In genomic region chr10:33252324-33252723, GRCh38 we compare ENCODE assay signal across 15 cellular contexts.
DNase-seq lines count a peak whose midpoint lies in the region; ATAC-seq, FAIRE-seq and TF ChIP-seq lines count a peak whose summit lies in the region.
"Had no signal": no experiment of that assay in that cellular context is flagged by ENCODE, and none has a peak within 500 bp of the region (broad histone marks: within the 10 kb centered on the region; RNA-seq: fewer than 3 reads in every experiment).

No MANE protein-coding gene starts in this region.

- no peak overlapping the region for H2AFZ ChIP-seq in IMR-90 (replicated peaks; ENCODE audit: low read length, poor library complexity)
- no peak overlapping the region for H2AFZ ChIP-seq in astrocyte (ENCODE audit: low read depth, low read length)

- peaks cover 18% of the 10 kb centered on the region for H3K9me1 ChIP-seq in IMR-90 (ENCODE audit: insufficient read depth, low read length)

- peaks cover 60% of the 10 kb centered on the region for H3K4me1 Mint-ChIP-seq in activated naive CD4-positive, alpha-beta T cell treated with anti-CD3 and anti-CD28 coated beads, Interleukin-2, amount 50 U/mL, for 24 hours
- peaks cover 42% of the 10 kb centered on the region for H3K4me1 Mint-ChIP-seq in astrocyte (ENCODE audit: low read depth, unreplicated experiment)
- peaks cover 42% of the 10 kb centered on the region for H3K4me1 Mint-ChIP-seq in stimulated activated effector memory CD8-positive, alpha-beta T cell treated with anti-CD3 and anti-CD28 coated beads, Interleukin-12 subunit alpha, Interleukin-12 subunit beta, amount 100 ng/mL, for 72 hours

- 93% methylated on average over 8 of the region's 12 CpGs; no CpG with 5 or more reads in 1 of the 2 experiments for WGBS in IMR-90 (ENCODE audit: extremely low coverage in 2 of 2, insufficient read length in 1 of 2), 2 experiments

- peak overlapping the region; percentile 90 for H2BK5ac ChIP-seq in IMR-90 (ENCODE audit: low read depth, low read length, poor library complexity, severe bottlenecking)

- intact Hi-C loops in IMR-90 (cut with micrococcal nuclease): no loop called here

- in situ Hi-C loops in IMR-90 (cut with MboI; ENCODE audit: low sequenced_read_pairs): no loop called here

- H3K18ac ChIP-seq in IMR-90 (ENCODE audit: low read depth, low read length): peak overlapping the region; percentile 96; the same call in 1 of the 2 replicates

- H3K36me3 ChIP-seq in IMR-90 (ENCODE audit: control insufficient read depth, insufficient read depth, low read length) (peaks cover 35% of the 10 kb centered on the region), astrocyte (ENCODE audit: insufficient read depth, low read length) (peaks cover 62% of the 10 kb centered on the region)

- dilution Hi-C loops in IMR-90 (cut with HindIII; ENCODE audit: low sequenced_read_pairs, unreplicated experiment): no loop called here

- no peak for TF ChIP-seq POLR2A in IMR-90 (IDR thresholded peaks at IDR 0.05; ENCODE audit: low read depth, low read length)

- peak overlapping the region; percentile 80 for H2AK5ac ChIP-seq in IMR-90 (ENCODE audit: low read depth, low read length)

- no peak for DNase-seq in activated naive CD4-positive, alpha-beta T cell (lab: John Stamatoyannopoulos, UW)
- DNase-seq in IMR-90 (no peak), astrocyte (ENCODE audit: low read depth) (no peak), NCI-H2171 (lab: John Stamatoyannopoulos, UW) (no peak)
- peak in 1 of 2 donors; percentile 49 for DNase-seq in stimulated activated effector memory CD8-positive, alpha-beta T cell treated with anti-CD3 and anti-CD28 coated beads, Interleukin-12 subunit alpha, Interleukin-12 subunit beta, amount 100 ng/mL, for 72 hours (ENCODE audit: low spot score in 2 of 2)
- no peak for DNase-seq in activated CD8-positive, alpha-beta memory T cell treated with anti-CD3 and anti-CD28 coated beads for 24 hours
- DNase-seq: activated effector memory CD4-positive, alpha-beta T cell treated with Interleukin-2 at 50 U/mL for 16 hours; DMS79; NCI-H2081 treated with DMSO at 0.1 percent for 48 hours; NCI-H69; thyroid gland had no signal

- H3K9me3 ChIP-seq in IMR-90 (ENCODE audit: control insufficient read depth, insufficient read depth, low read length) (no peaks in the 10 kb centered on the region), astrocyte (ENCODE audit: insufficient read depth, low read depth, low read length) (no peaks in the 10 kb centered on the region)
- H3K9me3 ChIP-seq: thyroid gland had no signal

- peak overlapping the region; percentile 79 for H3K27ac Mint-ChIP-seq in activated naive CD4-positive, alpha-beta T cell treated with anti-CD3 and anti-CD28 coated beads, Interleukin-2, amount 50 U/mL, for 24 hours
- peak overlapping the region; percentile 77 for H3K27ac Mint-ChIP-seq in astrocyte (ENCODE audit: unreplicated experiment)
- H3K27ac Mint-ChIP-seq in stimulated activated effector memory CD8-positive, alpha-beta T cell treated with anti-CD3 and anti-CD28 coated beads, Interleukin-12 subunit alpha, Interleukin-12 subunit beta, amount 100 ng/mL, for 72 hours: no peak overlapping the region

- peak overlapping the region; percentile 45 for H3K4me3 Mint-ChIP-seq in activated naive CD4-positive, alpha-beta T cell treated with anti-CD3 and anti-CD28 coated beads, Interleukin-2, amount 50 U/mL, for 24 hours
- no peak overlapping the region for H3K4me3 Mint-ChIP-seq in astrocyte (ENCODE audit: unreplicated experiment)
- H3K4me3 Mint-ChIP-seq in stimulated activated effector memory CD8-positive, alpha-beta T cell treated with anti-CD3 and anti-CD28 coated beads, Interleukin-12 subunit alpha, Interleukin-12 subunit beta, amount 100 ng/mL, for 72 hours: peak overlapping the region; percentile 16

- H4K20me1 ChIP-seq in IMR-90 (ENCODE audit: insufficient read depth, low read length): no peaks in the 10 kb centered on the region
- H4K20me1 ChIP-seq in astrocyte (ENCODE audit: insufficient read depth, low read length): no peaks in the 10 kb centered on the region

- POLR2A ChIA-PET in IMR-90 (lab: Charles Lee; ENCODE audit: unreplicated experiment): no interaction called here

- H3K4me2 ChIP-seq in IMR-90 (ENCODE audit: low read depth, low read length) (peak overlapping the region; percentile 6), astrocyte (ENCODE audit: low read length) (peak overlapping the region; percentile 52)

- peaks cover 24% of the 10 kb centered on the region for H3K79me2 ChIP-seq in astrocyte (ENCODE audit: insufficient read depth, low read length)

- H3K36me3 Mint-ChIP-seq in activated naive CD4-positive, alpha-beta T cell treated with anti-CD3 and anti-CD28 coated beads, Interleukin-2, amount 50 U/mL, for 24 hours: peaks cover 2% of the 10 kb centered on the region
- peaks cover 37% of the 10 kb centered on the region for H3K36me3 Mint-ChIP-seq in astrocyte (ENCODE audit: low read depth, unreplicated experiment)
- H3K36me3 Mint-ChIP-seq in stimulated activated effector memory CD8-positive, alpha-beta T cell treated with anti-CD3 and anti-CD28 coated beads, Interleukin-12 subunit alpha, Interleukin-12 subunit beta, amount 100 ng/mL, for 72 hours: peaks cover 10% of the 10 kb centered on the region

- ATAC-seq in IMR-90 (ENCODE audit: low read depth) (no peak), HG02870 (IDR thresholded peaks at IDR 0.05; ENCODE audit: unreplicated experiment) (no peak)
- no peak for ATAC-seq in stimulated activated effector memory CD8-positive, alpha-beta T cell treated with anti-CD3 and anti-CD28 coated beads, Interleukin-12 subunit alpha, Interleukin-12 subunit beta, amount 100 ng/mL, for 72 hours
- ATAC-seq: left lobe of liver had no signal

- no peak for TF ChIP-seq RAD21 in IMR-90 (IDR thresholded peaks at IDR 0.05; ENCODE audit: low read length)

- H3K27me3 ChIP-seq in IMR-90 (ENCODE audit: control insufficient read depth, insufficient read depth, low read length): no peaks in the 10 kb centered on the region
- no peaks in the 10 kb centered on the region for H3K27me3 ChIP-seq in astrocyte (ENCODE audit: insufficient read depth, low read length)
- H3K27me3 ChIP-seq: thyroid gland had no signal

- CTCF ChIA-PET in IMR-90 (lab: Yijun Ruan, JAX): no interaction called here

- H2BK20ac ChIP-seq in IMR-90 (ENCODE audit: low read depth, low read length): peak overlapping the region; percentile 71; the same call in 1 of the 2 replicates

- peak overlapping the region; percentile 79 for H3K4ac ChIP-seq in IMR-90 (ENCODE audit: low read depth, low read length)

- H3K4me1 ChIP-seq in IMR-90 (ENCODE audit: control insufficient read depth, insufficient read depth, low read length): peaks cover 14% of the 10 kb centered on the region
- H3K4me1 ChIP-seq in astrocyte (ENCODE audit: insufficient read depth, low read length): peaks cover 35% of the 10 kb centered on the region

- H3K9me3 Mint-ChIP-seq in activated naive CD4-positive, alpha-beta T cell treated with anti-CD3 and anti-CD28 coated beads, Interleukin-2, amount 50 U/mL, for 24 hours: peaks cover 4% of the 10 kb centered on the region
- H3K9me3 Mint-ChIP-seq in astrocyte (ENCODE audit: unreplicated experiment): no peaks in the 10 kb centered on the region
- H3K9me3 Mint-ChIP-seq in stimulated activated effector memory CD8-positive, alpha-beta T cell treated with anti-CD3 and anti-CD28 coated beads, Interleukin-12 subunit alpha, Interleukin-12 subunit beta, amount 100 ng/mL, for 72 hours: no peaks in the 10 kb centered on the region

- H3K27me3 Mint-ChIP-seq in activated naive CD4-positive, alpha-beta T cell treated with anti-CD3 and anti-CD28 coated beads, Interleukin-2, amount 50 U/mL, for 24 hours: no peaks in the 10 kb centered on the region
- no peaks in the 10 kb centered on the region for H3K27me3 Mint-ChIP-seq in astrocyte (ENCODE audit: low read depth, unreplicated experiment)
- H3K27me3 Mint-ChIP-seq: progenitor cell of endocrine pancreas had no signal

- H3K9ac ChIP-seq in IMR-90 (ENCODE audit: low read depth, low read length) (peak overlapping the region; percentile 45; the same call in 1 of the 2 replicates), astrocyte (ENCODE audit: low read length) (peak overlapping the region; percentile 64)

- no peak for FAIRE-seq in astrocyte (lab: Jason Lieb, UNC)

- peak overlapping the region; percentile 11 for H3K14ac ChIP-seq in IMR-90 (replicated peaks; ENCODE audit: low read depth, low read length)

- peak overlapping the region; percentile 75 for H2BK120ac ChIP-seq in IMR-90 (ENCODE audit: low read depth, low read length)

- H4K91ac ChIP-seq in IMR-90 (ENCODE audit: insufficient read depth, low read depth, low read length): peak overlapping the region; percentile 62

- H2AK9ac ChIP-seq in IMR-90 (replicated peaks; ENCODE audit: low read depth, low read length, poor library complexity): peak overlapping the region; percentile 37

- H4K5ac ChIP-seq in IMR-90 (ENCODE audit: low read depth, low read length): peak overlapping the region; percentile 70; the same call in 1 of the 2 replicates

- no peak overlapping the region for H3K4me3 ChIP-seq in IMR-90 (ENCODE audit: insufficient read depth, low read depth, low read length)
- H3K4me3 ChIP-seq in astrocyte (ENCODE audit: insufficient read depth, low read depth, low read length): no peak overlapping the region
- H3K4me3 ChIP-seq: thyroid gland had no signal

- TF ChIP-seq CTCF in IMR-90 (conservative IDR thresholded peaks at IDR 0.05; ENCODE audit: low read depth, low read length): no peak
- TF ChIP-seq CTCF in astrocyte (IDR thresholded peaks at IDR 0.05; ENCODE audit: insufficient read depth, low read depth, low read length): no peak

- peak overlapping the region; percentile 13; the same call in 1 of the 2 replicates for H3K23ac ChIP-seq in IMR-90 (ENCODE audit: low read depth, low read length)

- peak overlapping the region; percentile 36 to 75 for H4K8ac ChIP-seq in IMR-90 (ENCODE audit: low read depth in 2 of 2, low read length in 2 of 2)

- no peak overlapping the region for H3K56ac ChIP-seq in IMR-90 (ENCODE audit: extremely low read depth, insufficient read depth, low read length)

- peak overlapping the region; percentile 76 for H3K27ac ChIP-seq in IMR-90 (ENCODE audit: insufficient read depth, low read length)
- peak overlapping the region; percentile 89 for H3K27ac ChIP-seq in astrocyte (ENCODE audit: low read depth, low read length)

- BruUV-seq in IMR-90 (replicated peaks; lab: Mats Ljungman, UMichigan): no TSS peak

- H2BK15ac ChIP-seq in IMR-90 (ENCODE audit: low read depth, low read length): peak overlapping the region; percentile 90

- H3K79me1 ChIP-seq in IMR-90 (ENCODE audit: low read depth in 1 of 2, low read length in 2 of 2): peaks cover 27 to 63% of the 10 kb centered on the region in 2 experiments

TF ChIP-seq in IMR-90, 13 proteins besides CTCF, POLR2A, EP300 and RAD21 (continues in another document):
- TF ChIP-seq CEBPB (IDR thresholded peaks at IDR 0.05; ENCODE audit: low read depth, low read length): no peak
- no peak for TF ChIP-seq RFX5 (IDR thresholded peaks at IDR 0.05; ENCODE audit: low read depth, low read length)
